22 cellular contexts compared by ENCODE assay signal in genomic region chr10:34311679-34312078, GRCh38.
A peak's percentile ranks its signal among the peaks of the same experiment; 100 is the strongest.
DNase-seq lines count a peak whose midpoint lies in the region; ATAC-seq, FAIRE-seq and TF ChIP-seq lines count a peak whose summit lies in the region.
"Had no signal": no experiment of that assay in that cellular context is flagged by ENCODE, and none has a peak within 500 bp of the region (broad histone marks: within the 10 kb centered on the region; RNA-seq: fewer than 3 reads in every experiment).

No MANE protein-coding gene starts in this region.

- CTCF ChIA-PET in IMR-90 (lab: Yijun Ruan, JAX) = no interaction called here

- dilution Hi-C loops in IMR-90 (cut with HindIII; ENCODE audit: low sequenced_read_pairs, unreplicated experiment) = no loop called here

- BruUV-seq in IMR-90 (replicated peaks; lab: Mats Ljungman, UMichigan) = no TSS peak

- H3K18ac ChIP-seq in IMR-90 (ENCODE audit: low read depth, low read length) (no peak overlapping the region), trophoblast cell (ENCODE audit: low read length) (no peak overlapping the region)

- H4K91ac ChIP-seq in IMR-90 (ENCODE audit: insufficient read depth, low read depth, low read length) (no peak overlapping the region), trophoblast cell (ENCODE audit: low read depth, low read length) (no peak overlapping the region)

- H3K56ac ChIP-seq in IMR-90 (ENCODE audit: extremely low read depth, insufficient read depth, low read length) = no peak overlapping the region

- H3K9ac ChIP-seq in IMR-90 (ENCODE audit: low read depth, low read length) (no peak overlapping the region), trophoblast cell (ENCODE audit: low read length) (no peak overlapping the region)

- no peak overlapping the region for H3K4me3 Mint-ChIP-seq in nephron progenitor cell
- H3K4me3 Mint-ChIP-seq: CD4-positive, alpha-beta memory T cell; HFFc6 had no signal

- H2BK120ac ChIP-seq in IMR-90 (ENCODE audit: low read depth, low read length) (no peak overlapping the region), trophoblast cell (ENCODE audit: insufficient read depth, low read length, poor library complexity) (no peak overlapping the region)

- no peak overlapping the region for H2AK9ac ChIP-seq in IMR-90 (replicated peaks; ENCODE audit: low read depth, low read length, poor library complexity)

- H3K36me3 ChIP-seq in IMR-90 (ENCODE audit: control insufficient read depth, insufficient read depth, low read length) (no peaks in the 10 kb centered on the region), bronchial epithelial cell (ENCODE audit: control insufficient read depth, insufficient read depth, low read length) (no peaks in the 10 kb centered on the region), trophoblast cell (ENCODE audit: control insufficient read depth in 1 of 2, insufficient read depth in 2 of 2, low read length in 2 of 2) (no peaks in the 10 kb centered on the region), pancreas (no peaks in the 10 kb centered on the region), heart left ventricle (peaks cover 0 to 15% (median 0%) of the 10 kb centered on the region in 9 donors)
- H3K36me3 ChIP-seq: HAP-1 had no signal

- H2AK5ac ChIP-seq in IMR-90 (ENCODE audit: low read depth, low read length) (0 out of 2 replicates have a peak overlapping the region, but pooled peaks have one; percentile 12), trophoblast cell (ENCODE audit: low read length) (no peak overlapping the region)

- H2BK15ac ChIP-seq in IMR-90 (ENCODE audit: low read depth, low read length) = no peak overlapping the region

- intact Hi-C loops in IMR-90 (cut with micrococcal nuclease) (no loop called here), pancreas (cut with DNase I) (no loop called here), heart left ventricle (cut with DNase I) (no loop called here)

- peak overlapping the region; percentile 69 for H3K27ac Mint-ChIP-seq in nephron progenitor cell
- H3K27ac Mint-ChIP-seq: CD4-positive, alpha-beta memory T cell; HFFc6 had no signal

- no peaks in the 10 kb centered on the region for H4K20me1 ChIP-seq in IMR-90 (ENCODE audit: insufficient read depth, low read length)

- H3K27me3 Mint-ChIP-seq in nephron progenitor cell (ENCODE audit: low read depth, poor library complexity) = no peaks in the 10 kb centered on the region
- H3K27me3 Mint-ChIP-seq: CD4-positive, alpha-beta memory T cell had no signal

- ATAC-seq in IMR-90 (ENCODE audit: low read depth) = no peak
- ATAC-seq in pancreas = no peak
- no peak for ATAC-seq in HG03175 (IDR thresholded peaks at IDR 0.05; ENCODE audit: unreplicated experiment)
- no peak for ATAC-seq in heart left ventricle
- ATAC-seq: A549 had no signal

- no peak overlapping the region for H3K4ac ChIP-seq in IMR-90 (ENCODE audit: low read depth, low read length)
- no peak overlapping the region for H3K4ac ChIP-seq in trophoblast cell (ENCODE audit: low read depth, low read length)

- H3K9me3 ChIP-seq in IMR-90 (ENCODE audit: control insufficient read depth, insufficient read depth, low read length) (no peaks in the 10 kb centered on the region), trophoblast cell (ENCODE audit: insufficient read depth, low read depth, low read length) (no peaks in the 10 kb centered on the region), pancreas (no peaks in the 10 kb centered on the region), heart left ventricle (no peaks in the 10 kb centered on the region)
- H3K9me3 ChIP-seq: A549, HAP-1 had no signal

- FAIRE-seq in bronchial epithelial cell (lab: Jason Lieb, UNC) = no peak
- FAIRE-seq in pancreas (lab: Jason Lieb, UNC) = no peak
- FAIRE-seq: A549, GM12891, GM18507, H54 had no signal

- TF ChIP-seq POLR2A in IMR-90 (IDR thresholded peaks at IDR 0.05; ENCODE audit: low read depth, low read length) (no peak), heart left ventricle (IDR thresholded peaks at IDR 0.05) (no peak)

- no peaks in the 10 kb centered on the region for H3K9me3 Mint-ChIP-seq in nephron progenitor cell
- H3K9me3 Mint-ChIP-seq: CD4-positive, alpha-beta memory T cell; HFFc6 had no signal

- H4K8ac ChIP-seq in IMR-90 (ENCODE audit: low read depth in 2 of 2, low read length in 2 of 2) (no peak overlapping the region), trophoblast cell (ENCODE audit: low read depth, low read length) (no peak overlapping the region)

- DNase-seq in IMR-90 (no peak), bronchial epithelial cell (ENCODE audit: low read depth) (peak; percentile 6), nephron progenitor cell (no peak), trophoblast cell (peak; percentile 44 to 71), pancreas (no peak), heart left ventricle (no peak)
- DNase-seq: 8988T; C1 segment of cervical spinal cord; Calu3; CD4-positive, alpha-beta memory T cell; COR-L47; DMS53; DMS79 treated with DMSO at 0.1 percent for 48 hours; GF-D8; GOT3; HFFc6 had no signal

- H3K4me2 ChIP-seq in IMR-90 (ENCODE audit: low read depth, low read length) (no peak overlapping the region), trophoblast cell (ENCODE audit: low read length) (no peak overlapping the region)
- H3K4me2 ChIP-seq: A549 had no signal

- H3K23ac ChIP-seq in IMR-90 (ENCODE audit: low read depth, low read length) (no peak overlapping the region), trophoblast cell (ENCODE audit: low read length) (no peak overlapping the region)

- peaks cover 45% of the 10 kb centered on the region for H3K36me3 Mint-ChIP-seq in nephron progenitor cell (ENCODE audit: low read depth)
- H3K36me3 Mint-ChIP-seq: CD4-positive, alpha-beta memory T cell had no signal

- no peak overlapping the region for H4K5ac ChIP-seq in IMR-90 (ENCODE audit: low read depth, low read length)

- H3K14ac ChIP-seq in IMR-90 (replicated peaks; ENCODE audit: low read depth, low read length) (no peak overlapping the region), trophoblast cell (ENCODE audit: low read length) (no peak overlapping the region)

- no peak overlapping the region for H3K4me3 ChIP-seq in IMR-90 (ENCODE audit: insufficient read depth, low read depth, low read length)
- H3K4me3 ChIP-seq in bronchial epithelial cell (ENCODE audit: low read depth, low read length) = no peak overlapping the region
- H3K4me3 ChIP-seq in trophoblast cell (ENCODE audit: low read depth, low read length) = no peak overlapping the region
- H3K4me3 ChIP-seq in pancreas = no peak overlapping the region
- no peak overlapping the region for H3K4me3 ChIP-seq in heart left ventricle
- H3K4me3 ChIP-seq: A549, HAP-1 had no signal

- H2BK12ac ChIP-seq in trophoblast cell (ENCODE audit: low read length) = no peak overlapping the region

- peaks cover 66% of the 10 kb centered on the region for H3K4me1 Mint-ChIP-seq in nephron progenitor cell

- no peaks in the 10 kb centered on the region for H3K27me3 ChIP-seq in IMR-90 (ENCODE audit: control insufficient read depth, insufficient read depth, low read length)
- no peaks in the 10 kb centered on the region for H3K27me3 ChIP-seq in bronchial epithelial cell (ENCODE audit: control insufficient read depth, insufficient read depth, low read length)
- H3K27me3 ChIP-seq in trophoblast cell (ENCODE audit: insufficient read depth, low read length) = no peaks in the 10 kb centered on the region
- no peaks in the 10 kb centered on the region for H3K27me3 ChIP-seq in pancreas
- no peaks in the 10 kb centered on the region for H3K27me3 ChIP-seq in heart left ventricle

- POLR2A ChIA-PET in IMR-90 (lab: Charles Lee; ENCODE audit: unreplicated experiment) = no interaction called here

- no peak overlapping the region for H2BK5ac ChIP-seq in IMR-90 (ENCODE audit: low read depth, low read length, poor library complexity, severe bottlenecking)
- H2BK5ac ChIP-seq in trophoblast cell (ENCODE audit: low read depth, low read length, poor library complexity) = no peak overlapping the region

- no peak overlapping the region for H2BK20ac ChIP-seq in IMR-90 (ENCODE audit: low read depth, low read length)

- in situ Hi-C loops in IMR-90 (cut with MboI; ENCODE audit: low sequenced_read_pairs) = no loop called here

- H2AFZ ChIP-seq in IMR-90 (replicated peaks; ENCODE audit: low read length, poor library complexity) = no peak overlapping the region
- H2AFZ ChIP-seq in trophoblast cell (ENCODE audit: insufficient read depth, low read length, poor library complexity) = no peak overlapping the region

- H3K27ac ChIP-seq in IMR-90 (ENCODE audit: insufficient read depth, low read length) = no peak overlapping the region
- no peak overlapping the region for H3K27ac ChIP-seq in trophoblast cell (ENCODE audit: low read depth, low read length)
- H3K27ac ChIP-seq in pancreas = no peak overlapping the region
- H3K27ac ChIP-seq in heart left ventricle = no peak overlapping the region
- H3K27ac ChIP-seq: A549 had no signal

- TF ChIP-seq RAD21 in IMR-90 (IDR thresholded peaks at IDR 0.05; ENCODE audit: low read length) = no peak

- no peak for TF ChIP-seq CTCF in IMR-90 (conservative IDR thresholded peaks at IDR 0.05; ENCODE audit: low read depth, low read length)
- no peak for TF ChIP-seq CTCF in bronchial epithelial cell (IDR thresholded peaks at IDR 0.05; ENCODE audit: insufficient read depth, low read length, severe bottlenecking)
- TF ChIP-seq CTCF in nephron progenitor cell (IDR thresholded peaks at IDR 0.05) = no peak
- no peak for TF ChIP-seq CTCF in pancreas (IDR thresholded peaks at IDR 0.05)
- no peak for TF ChIP-seq CTCF in heart left ventricle (IDR thresholded peaks at IDR 0.05)

- no peak overlapping the region for H4K12ac ChIP-seq in trophoblast cell (ENCODE audit: low read depth, low read length)

- H3K9me1 ChIP-seq in IMR-90 (ENCODE audit: insufficient read depth, low read length) = peaks cover 4% of the 10 kb centered on the region

- H3K79me1 ChIP-seq in IMR-90 (ENCODE audit: low read depth in 1 of 2, low read length in 2 of 2) (no peaks in the 10 kb centered on the region), trophoblast cell (ENCODE audit: low read length) (no peaks in the 10 kb centered on the region)

- H3K79me2 ChIP-seq in trophoblast cell (ENCODE audit: control insufficient read depth, insufficient read depth, low read length, poor library complexity) = no peaks in the 10 kb centered on the region

- WGBS in IMR-90 (ENCODE audit: extremely low coverage in 2 of 2, insufficient read length in 1 of 2), 2 experiments = 100% methylated on average over 1 of the region's 3 CpGs; no CpG with 5 or more reads in 1 of the 2 experiments
- WGBS in trophoblast cell (ENCODE audit: extremely low coverage, insufficient coverage, insufficient read length) = no CpG with 5 or more reads among the region's 3 CpGs
- WGBS in pancreas, 2 donors = 95 to 99% methylated on average over 3 of the region's 3 CpGs
- WGBS in heart left ventricle, 4 donors = 94 to 98% (median 96%) methylated on average over 3 of the region's 3 CpGs

- H3K4me1 ChIP-seq in IMR-90 (ENCODE audit: control insufficient read depth, insufficient read depth, low read length) = peaks cover 6% of the 10 kb centered on the region
- H3K4me1 ChIP-seq in trophoblast cell (ENCODE audit: control insufficient read depth in 1 of 2, insufficient read depth in 2 of 2, low read length in 2 of 2) = no peaks in the 10 kb centered on the region
- peaks cover 0 to 3% (median 0%) of the 10 kb centered on the region in 3 donors for H3K4me1 ChIP-seq in pancreas
- H3K4me1 ChIP-seq in heart left ventricle = peaks cover 0 to 9% (median 0%) of the 10 kb centered on the region in 12 donors
- H3K4me1 ChIP-seq: HAP-1 had no signal

TF ChIP-seq in IMR-90, 13 proteins besides CTCF, POLR2A, EP300 and RAD21 (continues in another document):
- no peak for TF ChIP-seq RCOR1 (IDR thresholded peaks at IDR 0.05; ENCODE audit: insufficient replicate concordance, low read length)

Comparison
In these comparisons a context has a peak if more than half of its experiments do, and no peak if none do; other contexts are left out.
1. DNase-seq: peak in bronchial epithelial cell (single experiment) and trophoblast cell (2 of 2); none in IMR-90 (single experiment), nephron progenitor cell (single experiment), pancreas (0 of 6) and heart left ventricle (0 of 5).